In genomic region chrX:34130980-34131744, GRCh38 we compare ENCODE assay signal across 11 cellular contexts. TPM values are rescaled to one million over a fixed set of nuclear protein-coding genes. Genes with fewer than 3 reads are reported as not detected.
"Had no signal": no experiment of that assay in that cellular context is flagged by ENCODE, and none has a peak within 500 bp of the region (broad histone marks: within the 10 kb centered on the region; RNA-seq: fewer than 3 reads in every experiment).

No MANE protein-coding gene starts in this region.

- H3K27ac ChIP-seq: GM23248, HL-60 had no signal

- H3K36me3 ChIP-seq: HAP-1 had no signal

- H3K4me3 Mint-ChIP-seq: HFFc6, IgD-negative memory B cell had no signal

- H3K4me1 Mint-ChIP-seq: IgD-negative memory B cell had no signal

- H3K9me3 ChIP-seq: HAP-1 had no signal

- DNase-seq: GM23248, GOT3, H7, HFFc6, KBM-7 had no signal

- H3K36me3 Mint-ChIP-seq: IgD-negative memory B cell had no signal

- H3K4me1 ChIP-seq: HAP-1 had no signal

- H3K4me3 ChIP-seq: GM23248, HAP-1 had no signal

- H3K27ac Mint-ChIP-seq: HFFc6, IgD-negative memory B cell had no signal

RNA-seq across cellular contexts. Expression of gene FAM47A, which starts 1.0 kb away (rescaled TPM):
- total RNA-seq: GM23248, H4, H7, HepG2, HFFc6, HT1080 had no signal
- polyA plus RNA-seq: GM23248, HepG2, IgD-negative memory B cell had no signal
